In genomic region chr3:25007974-25008658, GRCh38 we compare ENCODE assay signal across 9 cellular contexts.
DNase-seq lines count a peak whose midpoint lies in the region; ATAC-seq lines count a peak whose summit lies in the region.
"Had no signal": no experiment of that assay in that cellular context is flagged by ENCODE, and none has a peak within 500 bp of the region (broad histone marks: within the 10 kb centered on the region; RNA-seq: fewer than 3 reads in every experiment).

No MANE protein-coding gene starts in this region.

- ATAC-seq in GM18867 (IDR thresholded peaks at IDR 0.05; ENCODE audit: unreplicated experiment) (peak; percentile 100), HG02642 (IDR thresholded peaks at IDR 0.05; ENCODE audit: poor library complexity, unreplicated experiment) (peak; percentile 98), left colon (peak; percentile 37)

- intact Hi-C loops in left colon (cut with DNase I, micrococcal nuclease): no loop called here

- DNase-seq in NCI-H446 treated with DMSO at 0.1 percent for 48 hours (lab: John Stamatoyannopoulos, UW): peak; percentile 35
- DNase-seq in left colon: no peak
- DNase-seq in NCI-H1092 (lab: John Stamatoyannopoulos, UW): no peak
- DNase-seq in A172 (ENCODE audit: low spot score): no peak
- DNase-seq in NCI-H226: no peak
- no peak for DNase-seq in Ammon's horn (ENCODE audit: low spot score)
- DNase-seq: NCI-H1930 had no signal

Comparison
In these comparisons a context has a peak if more than half of its experiments do, and no peak if none do; other contexts are left out.
1. ATAC-seq: peak in every context shown above with its lines; median percentile 100 in GM18867; 98 in HG02642; 37 in left colon.